ENCODE assay signal across 23 cellular contexts in the genomic region with DNA sequence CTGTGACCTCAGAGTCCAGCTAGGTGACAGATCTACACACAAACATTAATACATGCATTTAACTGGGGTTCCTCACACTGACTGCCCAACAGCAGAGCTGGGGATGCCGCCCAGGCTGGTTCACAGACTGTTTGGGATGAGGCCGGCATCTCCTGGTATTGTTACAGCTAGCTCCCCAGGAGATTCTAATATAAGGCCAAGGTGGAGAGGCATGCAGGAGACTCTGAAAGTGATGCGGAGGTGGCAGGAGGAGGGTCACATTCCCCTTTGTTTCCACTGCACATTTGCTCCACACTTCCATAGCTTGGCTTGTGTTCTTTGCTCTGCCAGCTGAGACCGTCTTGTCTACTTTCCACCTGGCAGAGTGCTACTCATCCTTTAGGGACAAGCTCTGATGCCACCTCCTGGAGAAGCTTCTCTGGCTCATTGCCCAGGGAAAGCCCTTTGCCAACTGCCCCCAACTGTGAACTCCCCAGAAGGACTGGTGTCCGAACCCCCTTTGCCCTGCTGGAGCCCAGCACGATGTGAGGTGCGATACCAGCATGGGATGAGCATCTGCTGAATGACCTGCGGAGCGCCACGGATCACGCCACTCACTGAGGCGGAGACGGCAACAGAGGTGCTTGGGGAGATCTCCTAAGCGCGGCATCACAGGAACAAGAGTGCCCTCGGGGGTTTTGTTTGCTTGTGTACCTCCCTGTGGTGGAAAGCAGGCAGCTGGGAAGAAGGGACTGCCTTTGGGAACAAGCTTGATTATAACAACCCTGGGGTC.
DNase-seq lines count a peak whose midpoint lies in the region; ATAC-seq and TF ChIP-seq lines count a peak whose summit lies in the region.
"Had no signal": no experiment of that assay in that cellular context is flagged by ENCODE, and none has a peak within 500 bp of the region (broad histone marks: within the 10 kb centered on the region; RNA-seq: fewer than 3 reads in every experiment).

No MANE protein-coding gene starts in this region.

- H3K36me3 Mint-ChIP-seq in naive thymus-derived CD4-positive, alpha-beta T cell = peaks cover 0 to 33% (median 3%) of the 10 kb centered on the region in 5 donors

- no peaks in the 10 kb centered on the region for H3K27me3 Mint-ChIP-seq in naive thymus-derived CD4-positive, alpha-beta T cell
- H3K27me3 Mint-ChIP-seq: activated naive CD8-positive, alpha-beta T cell; T-cell had no signal

- CTCF ChIA-PET in naive thymus-derived CD4-positive, alpha-beta T cell (lab: Charles Lee) = interaction anchor here (0.5 to 2.4 kb wide), 19 partner anchors 10 to 762 kb away, joined by 3 to 19 read pairs (median 4); no protein-coding TSS in a partner anchor

- DNase-seq in NCI-H1417 (lab: John Stamatoyannopoulos, UW) (peak in 2 of 3 experiments; percentile 20 to 63), NCI-H1417 treated with DMSO at 0.1 percent for 48 hours (lab: John Stamatoyannopoulos, UW) (no peak), DMS79 (lab: John Stamatoyannopoulos, UW) (peak; percentile 46), NCI-H345 treated with DMSO at 0.1 percent for 48 hours (lab: John Stamatoyannopoulos, UW; ENCODE audit: unreplicated experiment) (peak; percentile 96), SKM-1 (lab: John Stamatoyannopoulos, UW; ENCODE audit: unreplicated experiment) (no peak), heart right ventricle (no peak), epidermal melanocyte (ENCODE audit: insufficient read length, low spot score) (no peak)
- no peak for DNase-seq in naive thymus-derived CD4-positive, alpha-beta T cell
- DNase-seq: H9; Karpas-422; left colon; mammary epithelial cell; NCI-H1436 treated with DMSO at 0.1 percent for 48 hours; NCI-H510A; small intestine; stimulated activated naive CD4-positive, alpha-beta T cell treated with Interleukin-2 at 50 U/mL for 16 hours; testis had no signal

- peaks cover 0 to 14% (median 13%) of the 10 kb centered on the region in 7 donors for H3K4me1 Mint-ChIP-seq in naive thymus-derived CD4-positive, alpha-beta T cell
- H3K4me1 Mint-ChIP-seq: H9 had no signal

- peaks cover 4 to 69% (median 4%) of the 10 kb centered on the region in 3 experiments for H3K36me3 ChIP-seq in naive thymus-derived CD4-positive, alpha-beta T cell (ENCODE audit: control insufficient read depth in 2 of 3, insufficient read depth in 3 of 3, low read length in 3 of 3)
- peaks cover 0 to 34% (median 6%) of the 10 kb centered on the region in 9 donors for H3K36me3 ChIP-seq in heart right ventricle

- intact Hi-C loops in naive thymus-derived CD4-positive, alpha-beta T cell (cut with micrococcal nuclease) = loop anchor here (2.0 to 10.0 kb wide), 4 partner anchors 57 to 477 kb away; a partner anchor contains a TSS
- intact Hi-C loops in heart right ventricle (cut with DNase I) = loop anchor here in 9 of 10 donors (2.0 to 10.0 kb wide), 11 partner anchors 87 to 479 kb away; a partner anchor contains a TSS

- no peak overlapping the region for H3K27ac ChIP-seq in naive thymus-derived CD4-positive, alpha-beta T cell (ENCODE audit: low read depth, low read length)
- no peak overlapping the region for H3K27ac ChIP-seq in heart right ventricle
- H3K27ac ChIP-seq: C4-2B, parathyroid adenoma, testis had no signal

- no peak for ATAC-seq in naive thymus-derived CD4-positive, alpha-beta T cell
- no peak for ATAC-seq in heart right ventricle

- TF ChIP-seq CTCF in heart right ventricle (IDR thresholded peaks at IDR 0.05) = no peak

- no peaks in the 10 kb centered on the region for H3K4me1 ChIP-seq in naive thymus-derived CD4-positive, alpha-beta T cell (ENCODE audit: control insufficient read depth in 2 of 2, insufficient read depth in 2 of 2, low read length in 2 of 2)
- peaks cover 0 to 28% (median 14%) of the 10 kb centered on the region in 9 donors for H3K4me1 ChIP-seq in heart right ventricle
- H3K4me1 ChIP-seq: parathyroid adenoma had no signal

- WGBS in heart right ventricle, 2 donors = 83 to 93% methylated on average over 16 of the region's 16 CpGs

- H3K9me3 ChIP-seq in naive thymus-derived CD4-positive, alpha-beta T cell (ENCODE audit: control insufficient read depth in 2 of 3, low read length in 3 of 3) = no peaks in the 10 kb centered on the region
- H3K9me3 ChIP-seq in heart right ventricle = no peaks in the 10 kb centered on the region
- H3K9me3 ChIP-seq: testis had no signal

- H3K9me3 Mint-ChIP-seq in naive thymus-derived CD4-positive, alpha-beta T cell = no peaks in the 10 kb centered on the region
- H3K9me3 Mint-ChIP-seq: H9, neural crest cell, T-cell, WTC11 had no signal

- no peak overlapping the region for H3K4me3 ChIP-seq in naive thymus-derived CD4-positive, alpha-beta T cell (ENCODE audit: low read length)
- no peak overlapping the region for H3K4me3 ChIP-seq in heart right ventricle
- H3K4me3 ChIP-seq: testis had no signal

- POLR2A ChIA-PET in naive thymus-derived CD4-positive, alpha-beta T cell (lab: Charles Lee) = interaction anchor here (1.2 kb wide), 1 partner anchor 61 kb away, joined by 3 read pairs; no protein-coding TSS in a partner anchor

- no peaks in the 10 kb centered on the region for H3K27me3 ChIP-seq in naive thymus-derived CD4-positive, alpha-beta T cell (ENCODE audit: control insufficient read depth in 2 of 2, insufficient read depth in 2 of 2, low read length in 2 of 2)
- H3K27me3 ChIP-seq in heart right ventricle = no peaks in the 10 kb centered on the region
- H3K27me3 ChIP-seq: testis had no signal

- no peak overlapping the region for H3K4me3 Mint-ChIP-seq in naive thymus-derived CD4-positive, alpha-beta T cell
- H3K4me3 Mint-ChIP-seq: activated naive CD8-positive, alpha-beta T cell; H9; neural crest cell; T-cell; WTC11 had no signal

- peak overlapping the region in 5 of 9 donors; percentile 2 to 41 (median 19) for H3K27ac Mint-ChIP-seq in naive thymus-derived CD4-positive, alpha-beta T cell
- H3K27ac Mint-ChIP-seq: activated naive CD8-positive, alpha-beta T cell; WTC11 had no signal

Comparison
In these comparisons a context has a peak if more than half of its experiments do, and no peak if none do; other contexts are left out.
1. DNase-seq: peak in NCI-H1417 (2 of 3), DMS79 (single experiment) and NCI-H345 treated with DMSO at 0.1 percent for 48 hours (single experiment); none in NCI-H1417 treated with DMSO at 0.1 percent for 48 hours (single experiment), naive thymus-derived CD4-positive, alpha-beta T cell (0 of 9), SKM-1 (single experiment), heart right ventricle (0 of 2) and epidermal melanocyte (single experiment).